28 cellular contexts compared by ENCODE assay signal in the genomic region with DNA sequence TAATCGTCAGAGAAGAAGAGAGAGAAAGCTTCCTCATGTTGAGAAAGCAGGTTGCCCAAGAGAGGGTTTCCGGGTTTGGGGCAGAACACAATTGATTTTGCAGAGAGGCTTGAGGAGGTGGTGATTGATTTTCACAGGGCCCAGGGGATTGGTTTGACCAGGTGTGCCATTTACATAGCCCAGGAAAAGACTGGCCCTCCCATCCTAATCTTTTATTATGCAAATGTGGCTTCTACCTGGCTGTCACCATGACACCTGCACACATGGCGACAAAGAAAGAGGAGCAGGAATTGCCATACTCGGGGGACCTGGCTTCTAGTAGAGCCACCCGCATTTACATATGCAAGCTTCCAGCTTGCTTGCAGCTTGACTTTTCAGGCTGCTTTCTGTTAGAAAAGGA.
"Had no signal": no experiment of that assay in that cellular context is flagged by ENCODE, and none has a peak within 500 bp of the region (broad histone marks: within the 10 kb centered on the region; RNA-seq: fewer than 3 reads in every experiment).

No MANE protein-coding gene starts in this region.

- H3K9me3 Mint-ChIP-seq: activated CD4-positive, alpha-beta T cell treated with anti-CD3 and anti-CD28 coated beads, Interleukin-2, amount 10 ng/mL, durations not matched to agents 24 days and 14 days had no signal

- H3K4me3 Mint-ChIP-seq: activated CD4-positive, alpha-beta memory T cell treated with anti-CD3 and anti-CD28 coated beads for 36 hours; activated CD4-positive, alpha-beta T cell treated with anti-CD3 and anti-CD28 coated beads, Interleukin-2, amount 10 ng/mL, durations not matched to agents 24 days and 14 days; activated T-helper 1 cell treated with anti-CD3 and anti-CD28 coated beads, Interleukin-12 subunit alpha, Interleukin-12 subunit beta, Interleukin-2, Interleukin-4 antibody, amounts not matched to agents 30 ng/mL and 10 ng/mL and 1 ng/mL, durations not matched to agents 14 hours and 24 hours and 36 hours; effector memory CD8-positive, alpha-beta T cell; nephron had no signal

- H3K36me3 Mint-ChIP-seq: activated CD4-positive, alpha-beta memory T cell treated with anti-CD3 and anti-CD28 coated beads for 36 hours had no signal

- H3K27me3 ChIP-seq: brain microvascular endothelial cell, gastroesophageal sphincter, suprapubic skin, tibial artery, upper lobe of right lung had no signal

- H3K9me3 ChIP-seq: gastroesophageal sphincter, mucosa of descending colon, suprapubic skin, tibial artery, upper lobe of right lung had no signal

- H3K4me1 Mint-ChIP-seq: activated CD4-positive, alpha-beta T cell treated with anti-CD3 and anti-CD28 coated beads, Interleukin-2, amount 10 ng/mL, durations not matched to agents 24 days and 14 days; nephron had no signal

- H3K27me3 Mint-ChIP-seq: activated CD4-positive, alpha-beta memory T cell treated with anti-CD3 and anti-CD28 coated beads for 36 hours; activated CD4-positive, alpha-beta T cell treated with anti-CD3 and anti-CD28 coated beads, Interleukin-2, amount 10 ng/mL, durations not matched to agents 24 days and 14 days; effector memory CD8-positive, alpha-beta T cell had no signal

- H3K27ac Mint-ChIP-seq: activated CD4-positive, alpha-beta memory T cell treated with anti-CD3 and anti-CD28 coated beads for 36 hours; activated CD4-positive, alpha-beta T cell treated with anti-CD3 and anti-CD28 coated beads, Interleukin-2, amount 10 ng/mL, durations not matched to agents 24 days and 14 days; activated T-helper 1 cell treated with anti-CD3 and anti-CD28 coated beads, Interleukin-12 subunit alpha, Interleukin-12 subunit beta, Interleukin-2, Interleukin-4 antibody, amounts not matched to agents 30 ng/mL and 10 ng/mL and 1 ng/mL, durations not matched to agents 14 hours and 24 hours and 36 hours; effector memory CD8-positive, alpha-beta T cell; nephron had no signal

- H3K27ac ChIP-seq: brain microvascular endothelial cell, coronary artery, gastroesophageal sphincter, suprapubic skin, tibial artery, upper lobe of right lung, WERI-Rb-1 had no signal

- ATAC-seq: effector memory CD8-positive, alpha-beta T cell; gastroesophageal sphincter; left ventricle myocardium superior; mucosa of descending colon; right cardiac atrium; upper lobe of right lung had no signal

- DNase-seq: activated CD4-positive, alpha-beta memory T cell treated with anti-CD3 and anti-CD28 coated beads for 36 hours; activated CD4-positive, alpha-beta T cell treated with anti-CD3 and anti-CD28 coated beads, Interleukin-2, amount 10 ng/mL, durations not matched to agents 24 days and 14 days; activated CD4-positive, CD25-positive, alpha-beta regulatory T cell treated with anti-CD3 and anti-CD28 coated beads, Interleukin-2, amount 50 U/mL, for 72 hours; activated CD8-positive, alpha-beta memory T cell treated with anti-CD3 and anti-CD28 coated beads, Interleukin-2, amount 50 U/mL, for 4 hours; activated gamma-delta T cell; activated naive CD4-positive, alpha-beta T cell treated with anti-CD3 and anti-CD28 coated beads, Interleukin-2, amount 50 U/mL, for 16 hours; activated T-cell treated with anti-CD3 and anti-CD28 coated beads, Interleukin-2, amount 50 U/mL, for 1 hour; amniotic stem cell; brain microvascular endothelial cell; effector memory CD8-positive, alpha-beta T cell; head of caudate nucleus; hippocampal formation; islet precursor cell; left ventricle myocardium superior; mucosa of descending colon; posterior cingulate gyrus; right cardiac atrium; stimulated activated CD4-positive, alpha-beta T cell treated with anti-CD3 and anti-CD28 coated beads, Interleukin-15, amount 100 ng/mL, for 24 hours; stimulated activated naive CD4-positive, alpha-beta T cell; T1000; tibial artery; upper lobe of right lung; WERI-Rb-1 had no signal

- H3K4me1 ChIP-seq: gastroesophageal sphincter, suprapubic skin, tibial artery, upper lobe of right lung had no signal
